1 cellular context compared by ENCODE assay signal in genomic region chr6:28082939-28083338, GRCh38.
TF ChIP-seq lines count a peak whose summit lies in the region.

No MANE protein-coding gene starts in this region.

TF ChIP-seq in HepG2, 621 proteins besides CTCF, POLR2A, EP300 and RAD21:
- TF ChIP-seq ZNF747 (CRISPR knock-in tag; IDR thresholded peaks at IDR 0.05; ENCODE audit: borderline replicate concordance) (no peak), ZNF607 (CRISPR knock-in tag; IDR thresholded peaks at IDR 0.05; ENCODE audit: borderline replicate concordance) (no peak), ZFP1 (CRISPR knock-in tag; IDR thresholded peaks at IDR 0.05) (no peak)
